In genomic region chr12:122839907-122840554, GRCh38 we compare ENCODE assay signal across 17 cellular contexts. TPM values are rescaled to one million over a fixed set of nuclear protein-coding genes. Genes with fewer than 3 reads are reported as not detected.
A peak's percentile ranks its signal among the peaks of the same experiment; 100 is the strongest.
DNase-seq lines count a peak whose midpoint lies in the region; ATAC-seq and TF ChIP-seq lines count a peak whose summit lies in the region.
"Had no signal": no experiment of that assay in that cellular context is flagged by ENCODE, and none has a peak within 500 bp of the region (broad histone marks: within the 10 kb centered on the region; RNA-seq: fewer than 3 reads in every experiment).

No MANE protein-coding gene starts in this region.

- no peaks in the 10 kb centered on the region for H3K27me3 Mint-ChIP-seq in activated CD4-positive, alpha-beta memory T cell treated with anti-CD3 and anti-CD28 coated beads, Interleukin-2, amount 10 ng/mL, durations not matched to agents 7 days and 5 days
- H3K27me3 Mint-ChIP-seq: activated CD8-positive, alpha-beta memory T cell treated with anti-CD3 and anti-CD28 coated beads, Interleukin-2, amount 10 ng/mL, durations not matched to agents 7 days and 5 days; natural killer cell treated with Interleukin-12 subunit alpha and Interleukin-12 subunit beta and Interleukin-15 and Interleukin-18, amount 100 ng/mL, for 72 hours had no signal

- H3K27ac Mint-ChIP-seq in activated CD4-positive, alpha-beta memory T cell treated with anti-CD3 and anti-CD28 coated beads, Interleukin-2, amount 10 ng/mL, durations not matched to agents 7 days and 5 days, result no peak overlapping the region
- H3K27ac Mint-ChIP-seq: activated CD8-positive, alpha-beta memory T cell treated with anti-CD3 and anti-CD28 coated beads, Interleukin-2, amount 10 ng/mL, durations not matched to agents 7 days and 5 days had no signal

- no peaks in the 10 kb centered on the region for H3K9me3 ChIP-seq in ascending aorta
- H3K9me3 ChIP-seq in thyroid gland, result no peaks in the 10 kb centered on the region
- H3K9me3 ChIP-seq: Caco-2, uterus had no signal

- H3K4me3 Mint-ChIP-seq in activated CD4-positive, alpha-beta memory T cell treated with anti-CD3 and anti-CD28 coated beads, Interleukin-2, amount 10 ng/mL, durations not matched to agents 7 days and 5 days, result no peak overlapping the region
- H3K4me3 Mint-ChIP-seq: activated CD8-positive, alpha-beta memory T cell treated with anti-CD3 and anti-CD28 coated beads, Interleukin-2, amount 10 ng/mL, durations not matched to agents 7 days and 5 days; natural killer cell treated with Interleukin-12 subunit alpha and Interleukin-12 subunit beta and Interleukin-15 and Interleukin-18, amount 100 ng/mL, for 72 hours had no signal

- H3K9me3 Mint-ChIP-seq in activated CD4-positive, alpha-beta memory T cell treated with anti-CD3 and anti-CD28 coated beads, Interleukin-2, amount 10 ng/mL, durations not matched to agents 7 days and 5 days, result no peaks in the 10 kb centered on the region
- H3K9me3 Mint-ChIP-seq: natural killer cell treated with Interleukin-12 subunit alpha and Interleukin-12 subunit beta and Interleukin-15 and Interleukin-18, amount 100 ng/mL, for 72 hours had no signal

- H3K4me1 ChIP-seq in ascending aorta, result peaks cover 3 to 24% of the 10 kb centered on the region in 2 donors
- H3K4me1 ChIP-seq in thyroid gland, result peaks cover 42 to 67% of the 10 kb centered on the region in 2 donors
- H3K4me1 ChIP-seq: uterus had no signal

- ATAC-seq in Right ventricle myocardium superior (ENCODE audit: poor library complexity), result no peak
- no peak for ATAC-seq in HG02970 (IDR thresholded peaks at IDR 0.05; ENCODE audit: low FRiP score, unreplicated experiment)
- ATAC-seq: activated CD8-positive, alpha-beta memory T cell treated with anti-CD3 and anti-CD28 coated beads, Interleukin-2, amount 10 ng/mL, durations not matched to agents 7 days and 5 days; natural killer cell treated with Interleukin-12 subunit alpha and Interleukin-12 subunit beta and Interleukin-15 and Interleukin-18, amount 100 ng/mL, for 72 hours; SK-N-SH treated with all-trans-retinoic acid at 6 μM for 48 hours had no signal

- no peak for TF ChIP-seq POLR2A in thyroid gland (IDR thresholded peaks at IDR 0.05)

- CTCF ChIA-PET in activated CD4-positive, alpha-beta memory T cell treated with anti-CD3 and anti-CD28 coated beads, Interleukin-2, amount 10 ng/mL, durations not matched to agents 7 days and 5 days (lab: Charles Lee), result interaction anchor here (1.6 kb wide), 1 partner anchor 46 kb away, joined by 6 read pairs; no protein-coding TSS in a partner anchor

- DNase-seq in cardiac septum (ENCODE audit: low spot score) (peak; percentile 63), Right ventricle myocardium superior (no peak), ascending aorta (ENCODE audit: low spot score in 2 of 2) (no peak), medulla oblongata (ENCODE audit: extremely low spot score) (peak; percentile 35), thyroid gland (no peak), foreskin melanocyte (no peak)
- no peak for DNase-seq in activated CD4-positive, alpha-beta memory T cell treated with anti-CD3 and anti-CD28 coated beads, Interleukin-2, amount 10 ng/mL, durations not matched to agents 7 days and 5 days
- DNase-seq: ACHN; activated CD8-positive, alpha-beta memory T cell treated with anti-CD3 and anti-CD28 coated beads, Interleukin-2, amount 10 ng/mL, durations not matched to agents 7 days and 5 days; Caco-2; NCI-H146; NCI-H446 treated with DMSO at 0.1 percent for 48 hours; stimulated activated CD4-positive, alpha-beta T cell treated with anti-CD3 and anti-CD28 coated beads, Interleukin-2, amount 100 ng/mL, for 48 hours; uterus had no signal

- H3K36me3 Mint-ChIP-seq in activated CD4-positive, alpha-beta memory T cell treated with anti-CD3 and anti-CD28 coated beads, Interleukin-2, amount 10 ng/mL, durations not matched to agents 7 days and 5 days (ENCODE audit: low read depth), result peaks cover 2% of the 10 kb centered on the region
- H3K36me3 Mint-ChIP-seq: activated CD8-positive, alpha-beta memory T cell treated with anti-CD3 and anti-CD28 coated beads, Interleukin-2, amount 10 ng/mL, durations not matched to agents 7 days and 5 days; natural killer cell treated with Interleukin-12 subunit alpha and Interleukin-12 subunit beta and Interleukin-15 and Interleukin-18, amount 100 ng/mL, for 72 hours had no signal

- POLR2A ChIA-PET in activated CD4-positive, alpha-beta memory T cell treated with anti-CD3 and anti-CD28 coated beads, Interleukin-2, amount 10 ng/mL, durations not matched to agents 7 days and 5 days (lab: Charles Lee), result interaction anchor here (0.9 kb wide), 1 partner anchor 12 kb away, joined by 3 read pairs; no protein-coding TSS in a partner anchor

- 89 to 97% methylated on average over 17 to 18 of the region's 18 CpGs for WGBS in thyroid gland, 2 donors

- H3K36me3 ChIP-seq in ascending aorta (no peaks in the 10 kb centered on the region), thyroid gland (no peaks in the 10 kb centered on the region)
- H3K36me3 ChIP-seq: uterus had no signal

- H3K4me1 Mint-ChIP-seq in activated CD4-positive, alpha-beta memory T cell treated with anti-CD3 and anti-CD28 coated beads, Interleukin-2, amount 10 ng/mL, durations not matched to agents 7 days and 5 days, result peaks cover 21% of the 10 kb centered on the region

- no peaks in the 10 kb centered on the region for H3K27me3 ChIP-seq in ascending aorta
- H3K27me3 ChIP-seq in thyroid gland, result no peaks in the 10 kb centered on the region
- H3K27me3 ChIP-seq: uterus had no signal

- intact Hi-C loops in cardiac septum (cut with DNase I) (no loop called here), Right ventricle myocardium superior (cut with DNase I) (no loop called here), ascending aorta (cut with DNase I) (loop anchor here (5.0 kb wide), 1 partner anchor 48 kb away; no protein-coding TSS in a partner anchor), thyroid gland (cut with DNase I) (no loop called here)

- no peak for TF ChIP-seq CTCF in ascending aorta (IDR thresholded peaks at IDR 0.05)
- no peak for TF ChIP-seq CTCF in thyroid gland (IDR thresholded peaks at IDR 0.05)

- H3K4me3 ChIP-seq in ascending aorta (no peak overlapping the region), thyroid gland (replicated peaks in 1 of 3) (no peak overlapping the region)
- H3K4me3 ChIP-seq: uterus had no signal

- H3K27ac ChIP-seq in ascending aorta, result peak overlapping the region; percentile 79 to 82
- H3K27ac ChIP-seq in thyroid gland, result peak overlapping the region in 2 of 3 donors; percentile 89 to 95
- H3K27ac ChIP-seq: uterus had no signal

RNA-seq across cellular contexts. Expression of gene HIP1R, which starts 4.8 kb away (rescaled TPM):
- 16.6 TPM for total RNA-seq in cardiac septum
- total RNA-seq in Right ventricle myocardium superior, result 12.9 TPM
- 98.7 TPM for total RNA-seq in ascending aorta
- total RNA-seq in thyroid gland, result 10 to 100 TPM; 50.2 to 92.7 (median 56.2) TPM
- total RNA-seq in activated CD4-positive, alpha-beta memory T cell treated with anti-CD3 and anti-CD28 coated beads, Interleukin-2, amount 10 ng/mL, durations not matched to agents 7 days and 5 days, result 10 to 100 TPM; 23.4 to 24.7 TPM

RNA-seq across cellular contexts. Expression of gene VPS37B, which starts 55.9 kb away (rescaled TPM):
- total RNA-seq in cardiac septum (16.8 TPM), Right ventricle myocardium superior (23.9 TPM), ascending aorta (31.8 TPM), thyroid gland (10 to 100 TPM; 35.6 to 66.1 (median 63.5) TPM)
- 10 to 100 TPM; 27.1 to 27.7 TPM for total RNA-seq in activated CD4-positive, alpha-beta memory T cell treated with anti-CD3 and anti-CD28 coated beads, Interleukin-2, amount 10 ng/mL, durations not matched to agents 7 days and 5 days

Comparison
In these comparisons a context has a peak if more than half of its experiments do, and no peak if none do; other contexts are left out.
1. DNase-seq: peak in cardiac septum (single experiment) and medulla oblongata (single experiment); none in Right ventricle myocardium superior (single experiment), ascending aorta (0 of 2), thyroid gland (0 of 2), activated CD4-positive, alpha-beta memory T cell treated with anti-CD3 and anti-CD28 coated beads, Interleukin-2, amount 10 ng/mL, durations not matched to agents 7 days and 5 days (single experiment) and foreskin melanocyte (single experiment).